8 cellular contexts compared by ENCODE assay signal in genomic region chr1:230641900-230642262, GRCh38. TPM values are rescaled to one million over a fixed set of nuclear protein-coding genes. Genes with fewer than 3 reads are reported as not detected.
DNase-seq lines count a peak whose midpoint lies in the region; ATAC-seq, FAIRE-seq and TF ChIP-seq lines count a peak whose summit lies in the region.

No MANE protein-coding gene starts in this region.

- peak overlapping the region; percentile 96 for H3K4me3 Mint-ChIP-seq in central memory CD8-positive, alpha-beta T cell
- peak overlapping the region; percentile 98 for H3K4me3 Mint-ChIP-seq in natural killer cell

- peaks cover 35% of the 10 kb centered on the region for H3K4me1 Mint-ChIP-seq in central memory CD8-positive, alpha-beta T cell
- peaks cover 37 to 47% of the 10 kb centered on the region in 2 donors for H3K4me1 Mint-ChIP-seq in natural killer cell

- peaks cover 16% of the 10 kb centered on the region for H3K36me3 Mint-ChIP-seq in central memory CD8-positive, alpha-beta T cell (ENCODE audit: insufficient read depth)
- H3K36me3 Mint-ChIP-seq in natural killer cell = no peaks in the 10 kb centered on the region

- TF ChIP-seq CTCF in GM13977 (IDR thresholded peaks at IDR 0.05; ENCODE audit: extremely low read depth, insufficient read depth, missing control alignments) (peak; percentile 48), natural killer cell (IDR thresholded peaks at IDR 0.05) (no peak)

- H3K27me3 Mint-ChIP-seq in central memory CD8-positive, alpha-beta T cell = peaks cover 27% of the 10 kb centered on the region
- peaks cover 19 to 27% of the 10 kb centered on the region in 2 donors for H3K27me3 Mint-ChIP-seq in natural killer cell (ENCODE audit: low read depth in 2 of 2)

- ATAC-seq in HG03565 (IDR thresholded peaks at IDR 0.05; ENCODE audit: unreplicated experiment) = peak; percentile 1
- ATAC-seq in central memory CD8-positive, alpha-beta T cell (replicated peaks; ENCODE audit: extremely low read depth, poor library complexity, severe bottlenecking) = no peak
- ATAC-seq in natural killer cell = no peak
- no peak for ATAC-seq in HG02970 (IDR thresholded peaks at IDR 0.05; ENCODE audit: low FRiP score, unreplicated experiment)

- intact Hi-C loops in natural killer cell (cut with micrococcal nuclease) = loop anchor here (2.0 to 10.0 kb wide), 3 partner anchors 337 to 1017 kb away; partner anchors contain the start of genes ARV1, TAF5L, TTC13 and URB2

- no peaks in the 10 kb centered on the region for H3K9me3 Mint-ChIP-seq in central memory CD8-positive, alpha-beta T cell
- H3K9me3 Mint-ChIP-seq in natural killer cell = no peaks in the 10 kb centered on the region

- DNase-seq in GM13977 (ENCODE audit: low spot score) (no peak), natural killer cell (no peak), frontal cortex (ENCODE audit: low spot score in 2 of 2) (no peak), SW 1271 (lab: John Stamatoyannopoulos, UW) (no peak), pons (ENCODE audit: low spot score) (no peak)
- peak in 1 of 2 donors; percentile 15 for DNase-seq in central memory CD8-positive, alpha-beta T cell (ENCODE audit: low spot score in 2 of 2)

- peak overlapping the region; percentile 94 for H3K27ac Mint-ChIP-seq in central memory CD8-positive, alpha-beta T cell (ENCODE audit: low read depth)
- H3K27ac Mint-ChIP-seq in natural killer cell = peak overlapping the region in 1 of 2 donors; percentile 93

- FAIRE-seq in frontal cortex (lab: Jason Lieb, UNC) = no peak

- in situ Hi-C loops in GM13977 (cut with MboI; ENCODE audit: low pct_unique_long_range_greater_than_20kb, low sequenced_read_pairs, unreplicated experiment) = no loop called here

RNA-seq across cellular contexts. Expression of gene COG2, which starts 0.4 kb away (rescaled TPM):
- total RNA-seq in natural killer cell (10 to 100 TPM; 15.8 to 24.1 (median 17.5) TPM), frontal cortex (34.6 TPM)
